In genomic region chr1:155193275-155193990, GRCh38 we compare ENCODE assay signal across 1 cellular context.
TF ChIP-seq lines count a peak whose summit lies in the region.

No MANE protein-coding gene starts in this region.

TF ChIP-seq in HepG2, 621 proteins besides CTCF, POLR2A, EP300 and RAD21 (continued from another document and continues in another):
- no peak for TF ChIP-seq AHDC1 (CRISPR knock-in tag; IDR thresholded peaks at IDR 0.05; ENCODE audit: borderline replicate concordance)
- TF ChIP-seq RAD51 (IDR thresholded peaks at IDR 0.05; ENCODE audit: borderline replicate concordance), result no peak
- TF ChIP-seq ZNF691 (CRISPR knock-in tag; IDR thresholded peaks at IDR 0.05; ENCODE audit: borderline replicate concordance, low read depth), result no peak; the same call in 1 of the 2 replicates
- TF ChIP-seq SMARCC2 (IDR thresholded peaks at IDR 0.05), result no peak
- TF ChIP-seq ZKSCAN5 (CRISPR knock-in tag; IDR thresholded peaks at IDR 0.05), result no peak
- TF ChIP-seq KDM3A (CRISPR knock-in tag; IDR thresholded peaks at IDR 0.05; ENCODE audit: low read depth), result peak; percentile 75; the same call in 1 of the 2 replicates
- peak; percentile 46; the same call in 1 of the 2 replicates for TF ChIP-seq ERF (CRISPR knock-in tag; IDR thresholded peaks at IDR 0.05)
- TF ChIP-seq ZSCAN21 (CRISPR knock-in tag; IDR thresholded peaks at IDR 0.05; ENCODE audit: borderline replicate concordance), result no peak
- no peak for TF ChIP-seq EEA1 (CRISPR knock-in tag; IDR thresholded peaks at IDR 0.05; ENCODE audit: borderline replicate concordance)
- no peak for TF ChIP-seq ZFP1 (CRISPR knock-in tag; IDR thresholded peaks at IDR 0.05)
- TF ChIP-seq ARID5B (CRISPR knock-in tag; IDR thresholded peaks at IDR 0.05), result 0 out of 2 replicates have a peak, but pooled peaks have one; percentile 16
- 0 out of 2 replicates have a peak, but pooled peaks have one; percentile 37 for TF ChIP-seq MEF2D (CRISPR knock-in tag; IDR thresholded peaks at IDR 0.05)
- TF ChIP-seq ZNF264 (CRISPR knock-in tag; IDR thresholded peaks at IDR 0.05), result no peak
- no peak for TF ChIP-seq RNF219 (CRISPR knock-in tag; IDR thresholded peaks at IDR 0.05)
- peak; percentile 36; the same call in 1 of the 2 replicates for TF ChIP-seq PHF8 (CRISPR knock-in tag; IDR thresholded peaks at IDR 0.05)
- no peak for TF ChIP-seq ZNF142 (CRISPR knock-in tag; IDR thresholded peaks at IDR 0.05)
- TF ChIP-seq HOXA3 (CRISPR knock-in tag; IDR thresholded peaks at IDR 0.05), result peak; percentile 21; the same call in 1 of the 2 replicates
- TF ChIP-seq ZNF784 (CRISPR knock-in tag; IDR thresholded peaks at IDR 0.05; ENCODE audit: borderline replicate concordance), result no peak
- no peak for TF ChIP-seq ZNF251 (CRISPR knock-in tag; IDR thresholded peaks at IDR 0.05)
- TF ChIP-seq KAT8 (CRISPR knock-in tag; IDR thresholded peaks at IDR 0.05), result peak; percentile 56; the same call in 1 of the 2 replicates
- peak; percentile 53; the same call in 1 of the 2 replicates for TF ChIP-seq ZNF574 (CRISPR knock-in tag; IDR thresholded peaks at IDR 0.05)
- no peak for TF ChIP-seq JDP2 (CRISPR knock-in tag; IDR thresholded peaks at IDR 0.05; ENCODE audit: borderline replicate concordance)
- TF ChIP-seq HOXA9 (CRISPR knock-in tag; IDR thresholded peaks at IDR 0.05; ENCODE audit: borderline replicate concordance), result no peak
- TF ChIP-seq GMEB1 (CRISPR knock-in tag; IDR thresholded peaks at IDR 0.05; ENCODE audit: borderline replicate concordance), result no peak
- TF ChIP-seq ZNF333 (CRISPR knock-in tag; IDR thresholded peaks at IDR 0.05; ENCODE audit: borderline replicate concordance), result no peak
- TF ChIP-seq ZNF777 (CRISPR knock-in tag; IDR thresholded peaks at IDR 0.05), result no peak
- no peak for TF ChIP-seq TIGD3 (CRISPR knock-in tag; IDR thresholded peaks at IDR 0.05; ENCODE audit: borderline replicate concordance)
